19 cellular contexts compared by ENCODE assay signal in the genomic region with DNA sequence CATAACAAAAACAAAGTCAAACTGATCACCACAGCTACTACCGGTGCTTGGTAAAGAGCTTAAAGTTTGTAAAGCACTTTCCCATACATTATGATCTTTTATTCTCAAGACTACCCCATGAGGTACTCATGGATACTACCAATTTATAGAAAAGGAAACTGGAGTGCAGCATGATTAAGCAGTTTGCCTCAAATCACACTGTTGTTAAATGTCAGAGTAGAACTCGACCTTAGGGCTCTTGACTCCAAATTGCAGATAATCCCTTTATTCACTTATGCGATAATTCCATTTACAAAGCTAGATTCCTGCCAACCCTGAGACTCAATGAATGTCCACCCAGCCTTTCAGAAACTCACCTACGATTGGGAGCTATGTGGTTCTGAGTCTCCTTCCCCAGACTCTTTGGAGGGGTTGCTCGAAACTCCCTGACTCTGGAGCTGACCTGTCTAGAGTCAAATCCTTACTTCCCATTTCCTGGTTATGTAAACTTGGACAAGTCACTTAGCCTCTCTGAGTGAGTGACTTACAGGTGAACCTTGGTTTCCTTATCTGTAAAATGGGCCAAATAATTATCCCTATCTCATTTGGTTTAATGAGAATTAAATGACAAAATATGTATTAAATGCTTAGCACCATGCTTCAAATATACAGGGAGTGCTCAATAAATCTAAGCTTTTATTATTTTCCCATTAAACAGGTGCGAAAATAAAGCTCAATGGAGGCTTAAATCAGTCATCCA. TPM values are rescaled to one million over a fixed set of nuclear protein-coding genes. Genes with fewer than 3 reads are reported as not detected.
"Had no signal": no experiment of that assay in that cellular context is flagged by ENCODE, and none has a peak within 500 bp of the region (broad histone marks: within the 10 kb centered on the region; RNA-seq: fewer than 3 reads in every experiment).

No MANE protein-coding gene starts in this region.

- H3K36me3 ChIP-seq: ovary, thoracic aorta had no signal

- H3K9me3 Mint-ChIP-seq: activated B cell treated with CpG ODN at 0.5 μM for 24 hours; activated CD4-positive, alpha-beta memory T cell treated with anti-CD3 and anti-CD28 coated beads for 36 hours; activated naive CD8-positive, alpha-beta T cell treated with anti-CD3 and anti-CD28 coated beads for 36 hours; activated T-helper 1 cell treated with anti-CD3 and anti-CD28 coated beads, Interleukin-12 subunit alpha, Interleukin-12 subunit beta, Interleukin-2, Interleukin-4 antibody, amounts not matched to agents 30 ng/mL and 10 ng/mL and 1 ng/mL, durations not matched to agents 14 hours and 24 hours and 36 hours; endodermal cell; stimulated activated memory B cell treated with anti-CD40 and anti-IgM and Interleukin-4, amounts not matched to agents 10 μg/mL and 1 μg/mL and 100 μg/mL, for 72 hours had no signal

- H3K36me3 Mint-ChIP-seq: activated CD4-positive, alpha-beta memory T cell treated with anti-CD3 and anti-CD28 coated beads for 36 hours; stimulated activated memory B cell treated with anti-CD40 and anti-IgM and Interleukin-4, amounts not matched to agents 10 μg/mL and 1 μg/mL and 100 μg/mL, for 72 hours had no signal

- ATAC-seq: body of pancreas; sciatic nerve; stimulated activated memory B cell treated with anti-CD40 and anti-IgM and Interleukin-4, amounts not matched to agents 10 μg/mL and 1 μg/mL and 100 μg/mL, for 72 hours had no signal

- H3K27ac ChIP-seq: epithelial cell of prostate, ovary, thoracic aorta had no signal

- DNase-seq: activated B cell treated with CpG ODN at 0.5 μM for 24 hours; activated CD4-positive, alpha-beta memory T cell treated with anti-CD3 and anti-CD28 coated beads for 36 hours; activated CD4-positive, alpha-beta T cell treated with anti-CD3 and anti-CD28 coated beads for 4 hours; activated gamma-delta T cell treated with Interleukin-2 at 50 U/mL for 16 hours; activated naive CD8-positive, alpha-beta T cell treated with anti-CD3 and anti-CD28 coated beads for 36 hours; activated T-cell treated with anti-CD3 and anti-CD28 coated beads for 4 hours; amniotic stem cell; body of pancreas; caudate nucleus; endodermal cell; foreskin fibroblast; ovary; stimulated activated CD4-positive, alpha-beta T cell treated with anti-CD3 and anti-CD28 coated beads, Interleukin-4, amount 100 ng/mL, for 24 hours had no signal

- H3K4me3 Mint-ChIP-seq: activated B cell treated with CpG ODN at 0.5 μM for 24 hours; activated CD4-positive, alpha-beta memory T cell treated with anti-CD3 and anti-CD28 coated beads for 36 hours; activated naive CD8-positive, alpha-beta T cell treated with anti-CD3 and anti-CD28 coated beads for 36 hours; activated T-helper 1 cell treated with anti-CD3 and anti-CD28 coated beads, Interleukin-12 subunit alpha, Interleukin-12 subunit beta, Interleukin-2, Interleukin-4 antibody, amounts not matched to agents 30 ng/mL and 10 ng/mL and 1 ng/mL, durations not matched to agents 14 hours and 24 hours and 36 hours; endodermal cell; stimulated activated memory B cell treated with anti-CD40 and anti-IgM and Interleukin-4, amounts not matched to agents 10 μg/mL and 1 μg/mL and 100 μg/mL, for 72 hours had no signal

- H3K4me2 ChIP-seq: smooth muscle cell had no signal

- H3K27ac Mint-ChIP-seq: activated B cell treated with CpG ODN at 0.5 μM for 24 hours; activated CD4-positive, alpha-beta memory T cell treated with anti-CD3 and anti-CD28 coated beads for 36 hours; activated naive CD8-positive, alpha-beta T cell treated with anti-CD3 and anti-CD28 coated beads for 36 hours; activated T-helper 1 cell treated with anti-CD3 and anti-CD28 coated beads, Interleukin-12 subunit alpha, Interleukin-12 subunit beta, Interleukin-2, Interleukin-4 antibody, amounts not matched to agents 30 ng/mL and 10 ng/mL and 1 ng/mL, durations not matched to agents 14 hours and 24 hours and 36 hours; endodermal cell; stimulated activated memory B cell treated with anti-CD40 and anti-IgM and Interleukin-4, amounts not matched to agents 10 μg/mL and 1 μg/mL and 100 μg/mL, for 72 hours had no signal

- H3K27me3 ChIP-seq: body of pancreas, ovary had no signal

- H3K9me3 ChIP-seq: body of pancreas, ovary, thoracic aorta had no signal

- H3K4me3 ChIP-seq: body of pancreas, ovary, smooth muscle cell, thoracic aorta had no signal

- H3K27me3 Mint-ChIP-seq: activated naive CD8-positive, alpha-beta T cell treated with anti-CD3 and anti-CD28 coated beads for 36 hours; stimulated activated memory B cell treated with anti-CD40 and anti-IgM and Interleukin-4, amounts not matched to agents 10 μg/mL and 1 μg/mL and 100 μg/mL, for 72 hours had no signal

RNA-seq across cellular contexts. Expression of gene PAX8, which starts 57.6 kb away (rescaled TPM):
- total RNA-seq: smooth muscle cell had no signal
- polyA plus RNA-seq: smooth muscle cell had no signal
